In the genomic region with DNA sequence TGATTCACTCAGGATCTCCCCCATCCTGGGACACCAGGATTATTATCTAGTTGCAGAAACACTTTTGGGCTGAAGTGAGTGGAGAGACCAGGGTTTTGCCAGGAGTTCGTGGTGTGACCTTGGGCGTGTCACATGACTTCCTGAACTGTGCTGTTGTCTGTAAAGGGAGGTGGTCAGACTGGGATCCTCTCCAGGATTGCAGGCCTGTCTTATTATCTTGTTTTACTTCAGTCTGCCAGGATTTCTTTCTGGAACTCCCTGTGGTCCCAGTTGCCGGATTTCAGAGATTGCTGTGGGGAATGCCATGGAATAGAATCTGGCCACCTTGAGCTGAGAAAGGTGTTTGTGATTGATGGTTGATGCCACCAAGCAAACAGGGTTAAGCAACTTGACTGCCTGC, we compare ENCODE assay signal across 9 cellular contexts. TPM values are rescaled to one million over a fixed set of nuclear protein-coding genes. Genes with fewer than 3 reads are reported as not detected.
DNase-seq lines count a peak whose midpoint lies in the region; ATAC-seq and TF ChIP-seq lines count a peak whose summit lies in the region.
"Had no signal": no experiment of that assay in that cellular context is flagged by ENCODE, and none has a peak within 500 bp of the region (broad histone marks: within the 10 kb centered on the region; RNA-seq: fewer than 3 reads in every experiment).

No MANE protein-coding gene starts in this region.

- H3K27ac ChIP-seq in HCT116 (ENCODE audit: low read depth, low read length) (peak overlapping the region; percentile 33; the same call in 1 of the 2 replicates), adrenal gland (peak overlapping the region; percentile 73 to 91 (median 83)), smooth muscle cell (ENCODE audit: low read depth) (peak overlapping the region; percentile 40)

- peaks cover 62 to 85% of the 10 kb centered on the region in 2 experiments for H3K4me1 ChIP-seq in HCT116 (ENCODE audit: control insufficient read depth in 1 of 2, insufficient read depth in 2 of 2, low read length in 2 of 2)
- peaks cover 36 to 63% of the 10 kb centered on the region in 2 donors for H3K4me1 ChIP-seq in adrenal gland (replicated peaks in 1 of 2)
- H3K4me1 ChIP-seq in smooth muscle cell (ENCODE audit: low read depth): no peaks in the 10 kb centered on the region

- DNase-seq in HCT116 (ENCODE audit: low read depth, low spot score) (no peak), adrenal gland (peak; percentile 76 to 95 (median 93)), immature natural killer cell (no peak), smooth muscle cell (lab: John Stamatoyannopoulos, UW; ENCODE audit: unreplicated experiment) (no peak), HT-29 (ENCODE audit: low spot score) (no peak)
- DNase-seq in activated CD4-positive, alpha-beta T cell treated with anti-CD3 and anti-CD28 coated beads for 48 hours: no peak
- DNase-seq: trophoblast cell had no signal

- no peak for TF ChIP-seq POLR2A in HCT116 (IDR thresholded peaks at IDR 0.05; ENCODE audit: borderline replicate concordance, extremely low read depth, insufficient read depth, insufficient read length)
- peak in 1 of 2 donors; percentile 47 for TF ChIP-seq POLR2A in adrenal gland (IDR thresholded peaks at IDR 0.05)

- H3K27ac Mint-ChIP-seq in immature natural killer cell: peak overlapping the region; percentile 87 to 97 (median 90)

- TF ChIP-seq CTCF in HCT116 (IDR thresholded peaks at IDR 0.05 in 2 of 3, conservative IDR thresholded peaks at IDR 0.05 in 1 of 3; ENCODE audit: borderline replicate concordance in 1 of 3, insufficient read depth in 1 of 3, low read depth in 2 of 3, low read length in 2 of 3) (no peak), adrenal gland (IDR thresholded peaks at IDR 0.05) (no peak), smooth muscle cell (IDR thresholded peaks at IDR 0.05; ENCODE audit: borderline replicate concordance, insufficient read depth, poor library complexity, severe bottlenecking) (no peak)

- POLR2A ChIA-PET in HCT116 (lab: Charles Lee): no interaction called here

- ATAC-seq in HCT116: no peak
- ATAC-seq in GM21390 (IDR thresholded peaks at IDR 0.05; ENCODE audit: unreplicated experiment): no peak
- no peak for ATAC-seq in GM21447 (IDR thresholded peaks at IDR 0.05; ENCODE audit: unreplicated experiment)

- peaks cover 9% of the 10 kb centered on the region for H3F3A ChIP-seq in smooth muscle cell (ENCODE audit: low read depth)

- H3K4me2 ChIP-seq in HCT116 (ENCODE audit: low read length): peak overlapping the region; percentile 55
- peak overlapping the region; percentile 34 for H3K4me2 ChIP-seq in smooth muscle cell

- H3K27me3 ChIP-seq in HCT116 (ENCODE audit: insufficient read depth, low read length) (no peaks in the 10 kb centered on the region), adrenal gland (no peaks in the 10 kb centered on the region), smooth muscle cell (ENCODE audit: low read depth) (no peaks in the 10 kb centered on the region)

- H3K9me3 Mint-ChIP-seq in immature natural killer cell: no peaks in the 10 kb centered on the region

- H3K9me3 ChIP-seq in HCT116 (ENCODE audit: control insufficient read depth in 1 of 2, insufficient read depth in 1 of 2, low read depth in 1 of 2, low read length in 2 of 2) (no peaks in the 10 kb centered on the region), adrenal gland (replicated peaks in 1 of 3) (no peaks in the 10 kb centered on the region), smooth muscle cell (replicated peaks; ENCODE audit: low read depth) (no peaks in the 10 kb centered on the region)

- no TSS peak for BruUV-seq in HCT116 (replicated peaks; lab: Mats Ljungman, UMichigan)

- H3K36me3 ChIP-seq in HCT116 (ENCODE audit: control insufficient read depth in 1 of 2, insufficient read depth in 2 of 2, low read length in 2 of 2) (peaks cover 7 to 43% of the 10 kb centered on the region in 2 experiments), adrenal gland (replicated peaks in 1 of 2) (peaks cover 0 to 41% of the 10 kb centered on the region in 2 donors), smooth muscle cell (ENCODE audit: low read depth) (no peaks in the 10 kb centered on the region)

- no peak for TF ChIP-seq RAD21 in HCT116 (IDR thresholded peaks at IDR 0.05; ENCODE audit: low read depth)

- CTCF ChIA-PET in HCT116 (lab: Charles Lee): no interaction called here

- H3K4me1 Mint-ChIP-seq in immature natural killer cell: peaks cover 46 to 61% of the 10 kb centered on the region in 2 donors

- peaks cover 0 to 4% (median 0%) of the 10 kb centered on the region in 3 donors for H3K27me3 Mint-ChIP-seq in immature natural killer cell (ENCODE audit: low read depth in 3 of 3)

- H4K20me1 ChIP-seq in HCT116 (ENCODE audit: insufficient read depth) (no peaks in the 10 kb centered on the region), smooth muscle cell (ENCODE audit: low read depth) (peaks cover 2% of the 10 kb centered on the region)

- 0 out of 2 replicates have a peak overlapping the region, but pooled peaks have one; percentile 10 for H3K9ac ChIP-seq in HCT116 (ENCODE audit: low read length)
- no peak overlapping the region for H3K9ac ChIP-seq in smooth muscle cell (ENCODE audit: low read depth)

- RAD21 ChIA-PET in HCT116 (lab: Charles Lee; ENCODE audit: low non-redundant PET in 1 of 2, low total read pairs in 2 of 2, uncharacterized antibody in 2 of 2, unreplicated experiment in 2 of 2): no interaction called here

- WGBS in adrenal gland, 4 donors: 7 to 22% (median 11%) methylated on average over 3 of the region's 3 CpGs
- WGBS in smooth muscle cell (ENCODE audit: low lambda C conversion rate): 55% methylated on average over 3 of the region's 3 CpGs

- peaks cover 10 to 23% (median 20%) of the 10 kb centered on the region in 3 donors for H3K36me3 Mint-ChIP-seq in immature natural killer cell

- H3K9me2 ChIP-seq in HCT116 (ENCODE audit: insufficient read depth): no peaks in the 10 kb centered on the region

- H3K79me2 ChIP-seq in HCT116 (ENCODE audit: insufficient read depth, low read length) (peaks cover 40% of the 10 kb centered on the region), smooth muscle cell (ENCODE audit: low read depth) (no peaks in the 10 kb centered on the region)

- intact Hi-C loops in HCT116 (cut with micrococcal nuclease) (loop anchor here (10.0 kb wide), 1 partner anchor 116 kb away; no protein-coding TSS in a partner anchor), adrenal gland (cut with DNase I) (no loop called here)

- H2AFZ ChIP-seq in HCT116 (ENCODE audit: low read depth, low read length, poor library complexity, severe bottlenecking) (no peak overlapping the region), smooth muscle cell (ENCODE audit: low read depth) (no peak overlapping the region)

- H3K4me3 Mint-ChIP-seq in immature natural killer cell: peak overlapping the region in 3 of 5 donors; percentile 33 to 35 (median 33)

- H3K4me3 ChIP-seq in HCT116 (replicated peaks in 1 of 2; ENCODE audit: low read depth in 1 of 2, low read length in 2 of 2) (no peak overlapping the region), adrenal gland (no peak overlapping the region), smooth muscle cell (no peak overlapping the region)

TF ChIP-seq in HCT116, 20 proteins besides CTCF, POLR2A, EP300 and RAD21 (continues in another document):
- TF ChIP-seq, protein P1, sequence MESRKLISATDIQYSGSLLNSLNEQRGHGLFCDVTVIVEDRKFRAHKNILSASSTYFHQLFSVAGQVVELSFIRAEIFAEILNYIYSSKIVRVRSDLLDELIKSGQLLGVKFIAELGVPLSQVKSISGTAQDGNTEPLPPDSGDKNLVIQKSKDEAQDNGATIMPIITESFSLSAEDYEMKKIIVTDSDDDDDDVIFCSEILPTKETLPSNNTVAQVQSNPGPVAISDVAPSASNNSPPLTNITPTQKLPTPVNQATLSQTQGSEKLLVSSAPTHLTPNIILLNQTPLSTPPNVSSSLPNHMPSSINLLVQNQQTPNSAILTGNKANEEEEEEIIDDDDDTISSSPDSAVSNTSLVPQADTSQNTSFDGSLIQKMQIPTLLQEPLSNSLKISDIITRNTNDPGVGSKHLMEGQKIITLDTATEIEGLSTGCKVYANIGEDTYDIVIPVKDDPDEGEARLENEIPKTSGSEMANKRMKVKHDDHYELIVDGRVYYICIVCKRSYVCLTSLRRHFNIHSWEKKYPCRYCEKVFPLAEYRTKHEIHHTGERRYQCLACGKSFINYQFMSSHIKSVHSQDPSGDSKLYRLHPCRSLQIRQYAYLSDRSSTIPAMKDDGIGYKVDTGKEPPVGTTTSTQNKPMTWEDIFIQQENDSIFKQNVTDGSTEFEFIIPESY (IDR thresholded peaks at IDR 0.05; ENCODE audit: extremely low read depth, insufficient replicate concordance, low read length): no peak
- no peak for TF ChIP-seq ZNF274 (IDR thresholded peaks at IDR 0.05; ENCODE audit: low read depth, low read length)
- TF ChIP-seq, protein P2, sequence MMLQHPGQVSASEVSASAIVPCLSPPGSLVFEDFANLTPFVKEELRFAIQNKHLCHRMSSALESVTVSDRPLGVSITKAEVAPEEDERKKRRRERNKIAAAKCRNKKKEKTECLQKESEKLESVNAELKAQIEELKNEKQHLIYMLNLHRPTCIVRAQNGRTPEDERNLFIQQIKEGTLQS (IDR thresholded peaks at IDR 0.05): no peak
- TF ChIP-seq SRF (IDR thresholded peaks at IDR 0.05; ENCODE audit: low read depth): no peak
- TF ChIP-seq SIN3A (IDR thresholded peaks at IDR 0.05; ENCODE audit: low read depth): no peak
- no peak for TF ChIP-seq TCF7L2 (IDR thresholded peaks at IDR 0.05; ENCODE audit: borderline replicate concordance, extremely low read depth, insufficient read depth, insufficient read length)
- no peak for TF ChIP-seq EZH2phosphoT487 (IDR thresholded peaks at IDR 0.05; ENCODE audit: borderline replicate concordance)
- no peak for TF ChIP-seq CBX3 (IDR thresholded peaks at IDR 0.05; ENCODE audit: low read depth)
- no peak for TF ChIP-seq ZFX (IDR thresholded peaks at IDR 0.05)
- TF ChIP-seq JUND (IDR thresholded peaks at IDR 0.05): no peak
- no peak for TF ChIP-seq SP1 (IDR thresholded peaks at IDR 0.05; ENCODE audit: low read depth)

RNA-seq across cellular contexts. Expression of a gene that starts 35.8 kb away (rescaled TPM):
- total RNA-seq in HCT116 (2021; ENCODE audit: unreplicated experiment) (28.4 TPM), adrenal gland (10 to 100 TPM; 28.9 to 53.3 (median 41.4) TPM), smooth muscle cell (12.2 and 13.6 TPM in 2 replicates)
- polyA plus RNA-seq in HCT116 (2012): 16.6 and 16.9 TPM in 2 replicates
- polyA plus RNA-seq in adrenal gland (10 to 100 TPM; 14.5 to 46.7 (median 21.6) TPM), immature natural killer cell (10 to 100 TPM; 19.2 to 62.2 (median 23.2) TPM), smooth muscle cell (13.7 and 17.8 TPM in 2 replicates)
- 38.0 and 44.2 TPM in 2 replicates for total RNA-seq in HT-29 (2014; rRNA removed; shearing (Covaris generic))

RNA-seq across cellular contexts. Expression of a gene that starts 54.7 kb away (rescaled TPM):
- total RNA-seq in HCT116 (2021; ENCODE audit: unreplicated experiment) (11.4 TPM), adrenal gland (10 to 100 TPM; 23.9 to 70.2 (median 32.2) TPM), smooth muscle cell (133 and 155 TPM in 2 replicates)
- 11.5 and 11.7 TPM in 2 replicates for polyA plus RNA-seq in HCT116 (2012)
- polyA plus RNA-seq in adrenal gland (10 to 100 TPM in 1 of 3 donors, 1 to 10 TPM in 2; 6.8 to 22.3 (median 7.5) TPM), immature natural killer cell (1 to 10 TPM; 2.4 to 3.9 (median 3.2) TPM), smooth muscle cell (122 and 139 TPM in 2 replicates)
- 0.41 and 1.0 TPM in 2 replicates for total RNA-seq in HT-29 (2014; rRNA removed; shearing (Covaris generic))

Comparison
In these comparisons a context has a peak if more than half of its experiments do, and no peak if none do; other contexts are left out.
1. DNase-seq: peak in adrenal gland (7 of 7); none in HCT116 (single experiment), immature natural killer cell (0 of 3), smooth muscle cell (single experiment), HT-29 (single experiment) and activated CD4-positive, alpha-beta T cell treated with anti-CD3 and anti-CD28 coated beads for 48 hours (single experiment).
2. H3K27ac ChIP-seq: peak in every context shown above with its lines; median percentile 83 in adrenal gland; 40 in smooth muscle cell; 33 in HCT116.